1 cellular context compared by ENCODE assay signal in the genomic region with DNA sequence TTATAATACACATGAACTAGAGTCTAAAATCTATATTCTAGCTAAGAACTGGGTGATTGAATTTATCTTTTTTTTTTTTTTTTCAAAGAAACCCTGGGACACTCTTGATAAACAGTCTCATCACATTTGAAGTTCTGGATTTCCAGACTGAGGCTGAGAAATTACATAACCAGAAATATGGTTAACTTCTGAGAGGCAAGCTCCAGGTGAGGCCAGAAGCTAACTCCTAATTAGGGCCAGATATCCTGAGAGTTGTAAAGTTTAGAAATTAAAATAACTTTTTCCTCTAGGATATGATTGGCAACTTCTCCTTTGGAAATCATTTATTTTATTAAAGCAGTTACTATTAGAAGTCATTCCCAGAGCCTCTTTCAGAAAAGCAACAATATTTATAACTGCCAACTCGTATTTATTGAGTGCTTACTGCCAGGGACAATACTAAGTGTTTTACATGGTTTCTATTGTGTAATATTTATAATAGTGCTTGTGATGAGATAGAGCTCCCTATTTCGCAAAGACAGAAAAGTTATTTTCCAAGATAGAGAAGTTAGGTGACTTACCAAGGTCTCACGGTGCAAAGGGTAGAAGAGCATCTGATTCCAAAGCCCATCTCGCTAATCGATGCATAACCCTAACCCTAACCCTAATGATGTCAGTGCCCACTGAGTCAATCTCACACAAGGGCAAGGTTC.
A peak's percentile ranks its signal among the peaks of the same experiment; 100 is the strongest.
TF ChIP-seq lines count a peak whose summit lies in the region.

No MANE protein-coding gene starts in this region.

TF ChIP-seq in HepG2, 621 proteins besides CTCF, POLR2A, EP300 and RAD21 (continued from another document and continues in another):
- TF ChIP-seq, protein P1, sequence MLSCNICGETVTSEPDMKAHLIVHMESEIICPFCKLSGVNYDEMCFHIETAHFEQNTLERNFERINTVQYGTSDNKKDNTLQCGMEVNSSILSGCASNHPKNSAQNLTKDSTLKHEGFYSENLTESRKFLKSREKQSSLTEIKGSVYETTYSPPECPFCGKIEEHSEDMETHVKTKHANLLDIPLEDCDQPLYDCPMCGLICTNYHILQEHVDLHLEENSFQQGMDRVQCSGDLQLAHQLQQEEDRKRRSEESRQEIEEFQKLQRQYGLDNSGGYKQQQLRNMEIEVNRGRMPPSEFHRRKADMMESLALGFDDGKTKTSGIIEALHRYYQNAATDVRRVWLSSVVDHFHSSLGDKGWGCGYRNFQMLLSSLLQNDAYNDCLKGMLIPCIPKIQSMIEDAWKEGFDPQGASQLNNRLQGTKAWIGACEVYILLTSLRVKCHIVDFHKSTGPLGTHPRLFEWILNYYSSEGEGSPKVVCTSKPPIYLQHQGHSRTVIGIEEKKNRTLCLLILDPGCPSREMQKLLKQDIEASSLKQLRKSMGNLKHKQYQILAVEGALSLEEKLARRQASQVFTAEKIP (CRISPR knock-in tag; IDR thresholded peaks at IDR 0.05; ENCODE audit: borderline replicate concordance) = no peak
- no peak for TF ChIP-seq ZNF34 (CRISPR knock-in tag; IDR thresholded peaks at IDR 0.05; ENCODE audit: borderline replicate concordance)
- peak; percentile 63; the same call in 1 of the 2 replicates for TF ChIP-seq KDM3A (CRISPR knock-in tag; IDR thresholded peaks at IDR 0.05; ENCODE audit: low read depth)
- 0 out of 2 replicates have a peak, but pooled peaks have one; percentile 24 for TF ChIP-seq CBFB (CRISPR knock-in tag; IDR thresholded peaks at IDR 0.05)
- peak; percentile 96 for TF ChIP-seq RCOR2 (CRISPR knock-in tag; IDR thresholded peaks at IDR 0.05)
- no peak for TF ChIP-seq ZNF510 (CRISPR knock-in tag; IDR thresholded peaks at IDR 0.05; ENCODE audit: low read depth)
- TF ChIP-seq ZNF431 (CRISPR knock-in tag; IDR thresholded peaks at IDR 0.05; ENCODE audit: borderline replicate concordance, low read depth) = no peak
- no peak for TF ChIP-seq RFX1 (IDR thresholded peaks at IDR 0.05)
- TF ChIP-seq ZMYM4 (CRISPR knock-in tag; IDR thresholded peaks at IDR 0.05) = peak; percentile 99
- peak; percentile 99 for TF ChIP-seq NCOA2 (CRISPR knock-in tag; IDR thresholded peaks at IDR 0.05)
- peak; percentile 80; the same call in 1 of the 2 replicates for TF ChIP-seq ZNF331 (CRISPR knock-in tag; IDR thresholded peaks at IDR 0.05)
- TF ChIP-seq PCBP1 (IDR thresholded peaks at IDR 0.05; ENCODE audit: borderline replicate concordance, low read depth, low read length) = no peak
- peak; percentile 98 for TF ChIP-seq PITX1 (CRISPR knock-in tag; IDR thresholded peaks at IDR 0.05)
- no peak for TF ChIP-seq HNRNPLL (IDR thresholded peaks at IDR 0.05; ENCODE audit: low read depth, low read length, poor library complexity, severe bottlenecking)
- no peak for TF ChIP-seq MAF1 (CRISPR knock-in tag; IDR thresholded peaks at IDR 0.05; ENCODE audit: borderline replicate concordance)
- TF ChIP-seq ZNF761 (CRISPR knock-in tag; conservative IDR thresholded peaks at IDR 0.05) = no peak
- peak; percentile 95 for TF ChIP-seq BCL6 (CRISPR knock-in tag; IDR thresholded peaks at IDR 0.05)
- TF ChIP-seq, protein P2, sequence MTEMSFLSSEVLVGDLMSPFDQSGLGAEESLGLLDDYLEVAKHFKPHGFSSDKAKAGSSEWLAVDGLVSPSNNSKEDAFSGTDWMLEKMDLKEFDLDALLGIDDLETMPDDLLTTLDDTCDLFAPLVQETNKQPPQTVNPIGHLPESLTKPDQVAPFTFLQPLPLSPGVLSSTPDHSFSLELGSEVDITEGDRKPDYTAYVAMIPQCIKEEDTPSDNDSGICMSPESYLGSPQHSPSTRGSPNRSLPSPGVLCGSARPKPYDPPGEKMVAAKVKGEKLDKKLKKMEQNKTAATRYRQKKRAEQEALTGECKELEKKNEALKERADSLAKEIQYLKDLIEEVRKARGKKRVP (CRISPR knock-in tag; IDR thresholded peaks at IDR 0.05) = peak in 1 of 2 experiments; percentile 82; a peak in 2 of 4 replicates
- 0 out of 2 replicates have a peak, but pooled peaks have one; percentile 65 for TF ChIP-seq HOXA5 (CRISPR knock-in tag; IDR thresholded peaks at IDR 0.05)
- TF ChIP-seq JUND (CRISPR knock-in tag; IDR thresholded peaks at IDR 0.05) = peak; percentile 95
- no peak for TF ChIP-seq ZNF781 (CRISPR knock-in tag; IDR thresholded peaks at IDR 0.05; ENCODE audit: borderline replicate concordance, not compliant biosample characterization)
- no peak; the same call in 1 of the 2 replicates for TF ChIP-seq MAFF (IDR thresholded peaks at IDR 0.05; ENCODE audit: low read depth, low read length)
- no peak for TF ChIP-seq FOXK2 (IDR thresholded peaks at IDR 0.05)
- no peak for TF ChIP-seq MBNL3 (CRISPR knock-in tag; conservative IDR thresholded peaks at IDR 0.05)
- TF ChIP-seq, protein P3, sequence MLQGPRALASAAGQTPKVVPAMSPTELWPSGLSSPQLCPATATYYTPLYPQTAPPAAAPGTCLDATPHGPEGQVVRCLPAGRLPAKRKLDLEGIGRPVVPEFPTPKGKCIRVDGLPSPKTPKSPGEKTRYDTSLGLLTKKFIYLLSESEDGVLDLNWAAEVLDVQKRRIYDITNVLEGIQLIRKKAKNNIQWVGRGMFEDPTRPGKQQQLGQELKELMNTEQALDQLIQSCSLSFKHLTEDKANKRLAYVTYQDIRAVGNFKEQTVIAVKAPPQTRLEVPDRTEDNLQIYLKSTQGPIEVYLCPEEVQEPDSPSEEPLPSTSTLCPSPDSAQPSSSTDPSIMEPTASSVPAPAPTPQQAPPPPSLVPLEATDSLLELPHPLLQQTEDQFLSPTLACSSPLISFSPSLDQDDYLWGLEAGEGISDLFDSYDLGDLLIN (CRISPR knock-in tag; IDR thresholded peaks at IDR 0.05; ENCODE audit: borderline replicate concordance) = no peak
- TF ChIP-seq, protein P4, sequence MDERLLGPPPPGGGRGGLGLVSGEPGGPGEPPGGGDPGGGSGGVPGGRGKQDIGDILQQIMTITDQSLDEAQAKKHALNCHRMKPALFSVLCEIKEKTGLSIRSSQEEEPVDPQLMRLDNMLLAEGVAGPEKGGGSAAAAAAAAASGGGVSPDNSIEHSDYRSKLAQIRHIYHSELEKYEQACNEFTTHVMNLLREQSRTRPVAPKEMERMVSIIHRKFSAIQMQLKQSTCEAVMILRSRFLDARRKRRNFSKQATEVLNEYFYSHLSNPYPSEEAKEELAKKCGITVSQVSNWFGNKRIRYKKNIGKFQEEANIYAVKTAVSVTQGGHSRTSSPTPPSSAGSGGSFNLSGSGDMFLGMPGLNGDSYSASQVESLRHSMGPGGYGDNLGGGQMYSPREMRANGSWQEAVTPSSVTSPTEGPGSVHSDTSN (CRISPR knock-in tag; IDR thresholded peaks at IDR 0.05) = no peak
- TF ChIP-seq ZNF235 (CRISPR knock-in tag; IDR thresholded peaks at IDR 0.05; ENCODE audit: borderline replicate concordance) = no peak
- TF ChIP-seq HDAC1 (CRISPR knock-in tag; IDR thresholded peaks at IDR 0.05) = peak; percentile 91
- TF ChIP-seq, protein P5, sequence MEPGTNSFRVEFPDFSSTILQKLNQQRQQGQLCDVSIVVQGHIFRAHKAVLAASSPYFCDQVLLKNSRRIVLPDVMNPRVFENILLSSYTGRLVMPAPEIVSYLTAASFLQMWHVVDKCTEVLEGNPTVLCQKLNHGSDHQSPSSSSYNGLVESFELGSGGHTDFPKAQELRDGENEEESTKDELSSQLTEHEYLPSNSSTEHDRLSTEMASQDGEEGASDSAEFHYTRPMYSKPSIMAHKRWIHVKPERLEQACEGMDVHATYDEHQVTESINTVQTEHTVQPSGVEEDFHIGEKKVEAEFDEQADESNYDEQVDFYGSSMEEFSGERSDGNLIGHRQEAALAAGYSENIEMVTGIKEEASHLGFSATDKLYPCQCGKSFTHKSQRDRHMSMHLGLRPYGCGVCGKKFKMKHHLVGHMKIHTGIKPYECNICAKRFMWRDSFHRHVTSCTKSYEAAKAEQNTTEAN (CRISPR knock-in tag; conservative IDR thresholded peaks at IDR 0.05) = no peak
- TF ChIP-seq ZNF432 (CRISPR knock-in tag; IDR thresholded peaks at IDR 0.05; ENCODE audit: borderline replicate concordance) = no peak
- TF ChIP-seq MEIS2 (CRISPR knock-in tag; IDR thresholded peaks at IDR 0.05) = no peak; the same call in 1 of the 2 replicates
- TF ChIP-seq, protein P6, sequence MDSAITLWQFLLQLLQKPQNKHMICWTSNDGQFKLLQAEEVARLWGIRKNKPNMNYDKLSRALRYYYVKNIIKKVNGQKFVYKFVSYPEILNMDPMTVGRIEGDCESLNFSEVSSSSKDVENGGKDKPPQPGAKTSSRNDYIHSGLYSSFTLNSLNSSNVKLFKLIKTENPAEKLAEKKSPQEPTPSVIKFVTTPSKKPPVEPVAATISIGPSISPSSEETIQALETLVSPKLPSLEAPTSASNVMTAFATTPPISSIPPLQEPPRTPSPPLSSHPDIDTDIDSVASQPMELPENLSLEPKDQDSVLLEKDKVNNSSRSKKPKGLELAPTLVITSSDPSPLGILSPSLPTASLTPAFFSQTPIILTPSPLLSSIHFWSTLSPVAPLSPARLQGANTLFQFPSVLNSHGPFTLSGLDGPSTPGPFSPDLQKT (CRISPR knock-in tag; IDR thresholded peaks at IDR 0.05; ENCODE audit: borderline replicate concordance) = no peak
- no peak for TF ChIP-seq MXI1 (IDR thresholded peaks at IDR 0.05; ENCODE audit: borderline replicate concordance, low read depth, low read length)
- no peak for TF ChIP-seq ATAD3A (CRISPR knock-in tag; IDR thresholded peaks at IDR 0.05)
- TF ChIP-seq ZNF251 (CRISPR knock-in tag; IDR thresholded peaks at IDR 0.05) = no peak
- TF ChIP-seq JUN (CRISPR knock-in tag; IDR thresholded peaks at IDR 0.05) = peak; percentile 98
- TF ChIP-seq MED8 (CRISPR knock-in tag; IDR thresholded peaks at IDR 0.05; ENCODE audit: insufficient replicate concordance) = peak; percentile 52
- no peak for TF ChIP-seq ISX (CRISPR knock-in tag; conservative IDR thresholded peaks at IDR 0.05)
- TF ChIP-seq NR2C2 (CRISPR knock-in tag; IDR thresholded peaks at IDR 0.05; ENCODE audit: borderline replicate concordance) = peak; percentile 89
- TF ChIP-seq SP5 (CRISPR knock-in tag; IDR thresholded peaks at IDR 0.05; ENCODE audit: borderline replicate concordance, low read depth) = peak; percentile 35; the same call in 1 of the 2 replicates
- TF ChIP-seq ZNF12 (CRISPR knock-in tag; IDR thresholded peaks at IDR 0.05) = peak; percentile 64; the same call in 1 of the 2 replicates
- TF ChIP-seq KLF16 (CRISPR knock-in tag; IDR thresholded peaks at IDR 0.05) = peak in 1 of 2 experiments; percentile 88; a peak in 2 of 4 replicates
- TF ChIP-seq NR2F1 (CRISPR knock-in tag; IDR thresholded peaks at IDR 0.05) = peak; percentile 97 to 98
- TF ChIP-seq, protein P7, sequence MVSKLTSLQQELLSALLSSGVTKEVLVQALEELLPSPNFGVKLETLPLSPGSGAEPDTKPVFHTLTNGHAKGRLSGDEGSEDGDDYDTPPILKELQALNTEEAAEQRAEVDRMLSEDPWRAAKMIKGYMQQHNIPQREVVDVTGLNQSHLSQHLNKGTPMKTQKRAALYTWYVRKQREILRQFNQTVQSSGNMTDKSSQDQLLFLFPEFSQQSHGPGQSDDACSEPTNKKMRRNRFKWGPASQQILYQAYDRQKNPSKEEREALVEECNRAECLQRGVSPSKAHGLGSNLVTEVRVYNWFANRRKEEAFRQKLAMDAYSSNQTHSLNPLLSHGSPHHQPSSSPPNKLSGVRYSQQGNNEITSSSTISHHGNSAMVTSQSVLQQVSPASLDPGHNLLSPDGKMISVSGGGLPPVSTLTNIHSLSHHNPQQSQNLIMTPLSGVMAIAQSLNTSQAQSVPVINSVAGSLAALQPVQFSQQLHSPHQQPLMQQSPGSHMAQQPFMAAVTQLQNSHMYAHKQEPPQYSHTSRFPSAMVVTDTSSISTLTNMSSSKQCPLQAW (CRISPR knock-in tag; IDR thresholded peaks at IDR 0.05) = peak; percentile 98
- peak; percentile 88 for TF ChIP-seq CEBPG (CRISPR knock-in tag; IDR thresholded peaks at IDR 0.05)
- TF ChIP-seq NKX3-1 (CRISPR knock-in tag; IDR thresholded peaks at IDR 0.05) = no peak
- TF ChIP-seq KLF11 (CRISPR knock-in tag; IDR thresholded peaks at IDR 0.05) = 0 out of 2 replicates have a peak, but pooled peaks have one; percentile 53
- TF ChIP-seq REPIN1 (CRISPR knock-in tag; IDR thresholded peaks at IDR 0.05; ENCODE audit: borderline replicate concordance, low read depth) = peak; percentile 93
- no peak for TF ChIP-seq RAD51 (IDR thresholded peaks at IDR 0.05; ENCODE audit: borderline replicate concordance)
- TF ChIP-seq, protein P8, sequence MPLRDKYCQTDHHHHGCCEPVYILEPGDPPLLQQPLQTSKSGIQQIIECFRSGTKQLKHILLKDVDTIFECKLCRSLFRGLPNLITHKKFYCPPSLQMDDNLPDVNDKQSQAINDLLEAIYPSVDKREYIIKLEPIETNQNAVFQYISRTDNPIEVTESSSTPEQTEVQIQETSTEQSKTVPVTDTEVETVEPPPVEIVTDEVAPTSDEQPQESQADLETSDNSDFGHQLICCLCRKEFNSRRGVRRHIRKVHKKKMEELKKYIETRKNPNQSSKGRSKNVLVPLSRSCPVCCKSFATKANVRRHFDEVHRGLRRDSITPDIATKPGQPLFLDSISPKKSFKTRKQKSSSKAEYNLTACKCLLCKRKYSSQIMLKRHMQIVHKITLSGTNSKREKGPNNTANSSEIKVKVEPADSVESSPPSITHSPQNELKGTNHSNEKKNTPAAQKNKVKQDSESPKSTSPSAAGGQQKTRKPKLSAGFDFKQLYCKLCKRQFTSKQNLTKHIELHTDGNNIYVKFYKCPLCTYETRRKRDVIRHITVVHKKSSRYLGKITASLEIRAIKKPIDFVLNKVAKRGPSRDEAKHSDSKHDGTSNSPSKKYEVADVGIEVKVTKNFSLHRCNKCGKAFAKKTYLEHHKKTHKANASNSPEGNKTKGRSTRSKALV (CRISPR knock-in tag; IDR thresholded peaks at IDR 0.05) = 0 out of 2 replicates have a peak, but pooled peaks have one; percentile 15
